ENCODE assay signal across 8 cellular contexts in the genomic region with DNA sequence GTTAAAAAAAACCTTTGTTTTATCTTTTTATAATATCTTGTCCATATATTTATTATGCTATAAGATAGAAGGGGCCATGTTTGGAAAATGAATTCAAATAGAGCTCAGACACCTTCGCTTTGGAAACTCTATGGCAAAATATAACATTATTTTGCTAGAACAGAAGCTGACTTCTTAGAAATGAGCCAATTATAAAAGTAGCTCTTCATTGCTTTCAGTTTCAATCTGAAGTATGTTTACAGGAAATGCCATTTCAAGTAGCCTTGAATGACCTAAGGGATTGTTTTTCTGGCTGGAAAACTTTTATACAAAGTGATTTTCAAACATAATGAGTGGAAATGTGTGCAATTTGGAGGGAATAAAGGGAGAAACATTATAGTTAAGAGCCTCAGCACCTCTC. TPM values are rescaled to one million over a fixed set of nuclear protein-coding genes. Genes with fewer than 3 reads are reported as not detected.
DNase-seq lines count a peak whose midpoint lies in the region; ATAC-seq and TF ChIP-seq lines count a peak whose summit lies in the region.

No MANE protein-coding gene starts in this region.

- DNase-seq in right atrium auricular region (ENCODE audit: low spot score) (no peak), posterior cingulate gyrus (no peak), WTC11 (ENCODE audit: low spot score) (no peak), HCEC 1CT (no peak)
- no peak for DNase-seq in activated CD4-positive, alpha-beta T cell treated with anti-CD3 and anti-CD28 coated beads, Interleukin-2, amount 50 U/mL, for 1 hour

- H3K9me3 Mint-ChIP-seq in WTC11, result peaks cover 39% of the 10 kb centered on the region

- no peaks in the 10 kb centered on the region for H3K27me3 ChIP-seq in right atrium auricular region

- H3K27me3 Mint-ChIP-seq in WTC11 (ENCODE audit: low read depth), result no peaks in the 10 kb centered on the region

- H3K27ac ChIP-seq in right atrium auricular region, result peak overlapping the region; percentile 55 to 57

- H3K4me1 Mint-ChIP-seq in WTC11, result peaks cover 15% of the 10 kb centered on the region

- POLR2A ChIA-PET in WTC11 (lab: Charles Lee), result interaction anchor here (0.7 kb wide), 1 partner anchor 1359 kb away, joined by 4 read pairs; no protein-coding TSS in a partner anchor

- peaks cover 0 to 22% of the 10 kb centered on the region in 2 donors for H3K4me1 ChIP-seq in right atrium auricular region

- H3K4me3 ChIP-seq in right atrium auricular region, result no peak overlapping the region

- no peaks in the 10 kb centered on the region for H3K36me3 ChIP-seq in right atrium auricular region

- H3K36me3 Mint-ChIP-seq in WTC11, result peaks cover 18% of the 10 kb centered on the region

- H3K4me3 Mint-ChIP-seq in WTC11, result no peak overlapping the region

- CTCF ChIA-PET in WTC11 (lab: Charles Lee), result no interaction called here

- H3K27ac Mint-ChIP-seq in WTC11, result no peak overlapping the region

- peak; percentile 88 for ATAC-seq in GM18867 (IDR thresholded peaks at IDR 0.05; ENCODE audit: unreplicated experiment)
- peak; percentile 77 for ATAC-seq in HG02678 (IDR thresholded peaks at IDR 0.05; ENCODE audit: unreplicated experiment)
- ATAC-seq in SK-N-SH treated with all-trans-retinoic acid at 6 μM for 48 hours, result peak; percentile 41; the same call in 1 of the 3 replicates
- no peak for ATAC-seq in WTC11

- H3K9me3 ChIP-seq in right atrium auricular region, result peaks cover 0 to 5% of the 10 kb centered on the region in 2 donors

- no peak for TF ChIP-seq CTCF in right atrium auricular region (IDR thresholded peaks at IDR 0.05)
- no peak for TF ChIP-seq CTCF in WTC11 (IDR thresholded peaks at IDR 0.05)

- intact Hi-C loops in posterior cingulate gyrus (cut with DNase I), result no loop called here

TF ChIP-seq in SK-N-SH treated with all-trans-retinoic acid at 6 μM for 48 hours, 23 proteins besides CTCF, POLR2A, EP300 and RAD21 (continues in another document):
- no peak for TF ChIP-seq PPARA (CRISPR knock-in tag; IDR thresholded peaks at IDR 0.05; ENCODE audit: borderline replicate concordance)
- TF ChIP-seq ZFP30 (CRISPR knock-in tag; IDR thresholded peaks at IDR 0.05), result no peak
- TF ChIP-seq TCF4 (CRISPR knock-in tag; IDR thresholded peaks at IDR 0.05; ENCODE audit: borderline replicate concordance), result no peak
- no peak for TF ChIP-seq CSDC2 (CRISPR knock-in tag; IDR thresholded peaks at IDR 0.05)
- TF ChIP-seq, protein P1, sequence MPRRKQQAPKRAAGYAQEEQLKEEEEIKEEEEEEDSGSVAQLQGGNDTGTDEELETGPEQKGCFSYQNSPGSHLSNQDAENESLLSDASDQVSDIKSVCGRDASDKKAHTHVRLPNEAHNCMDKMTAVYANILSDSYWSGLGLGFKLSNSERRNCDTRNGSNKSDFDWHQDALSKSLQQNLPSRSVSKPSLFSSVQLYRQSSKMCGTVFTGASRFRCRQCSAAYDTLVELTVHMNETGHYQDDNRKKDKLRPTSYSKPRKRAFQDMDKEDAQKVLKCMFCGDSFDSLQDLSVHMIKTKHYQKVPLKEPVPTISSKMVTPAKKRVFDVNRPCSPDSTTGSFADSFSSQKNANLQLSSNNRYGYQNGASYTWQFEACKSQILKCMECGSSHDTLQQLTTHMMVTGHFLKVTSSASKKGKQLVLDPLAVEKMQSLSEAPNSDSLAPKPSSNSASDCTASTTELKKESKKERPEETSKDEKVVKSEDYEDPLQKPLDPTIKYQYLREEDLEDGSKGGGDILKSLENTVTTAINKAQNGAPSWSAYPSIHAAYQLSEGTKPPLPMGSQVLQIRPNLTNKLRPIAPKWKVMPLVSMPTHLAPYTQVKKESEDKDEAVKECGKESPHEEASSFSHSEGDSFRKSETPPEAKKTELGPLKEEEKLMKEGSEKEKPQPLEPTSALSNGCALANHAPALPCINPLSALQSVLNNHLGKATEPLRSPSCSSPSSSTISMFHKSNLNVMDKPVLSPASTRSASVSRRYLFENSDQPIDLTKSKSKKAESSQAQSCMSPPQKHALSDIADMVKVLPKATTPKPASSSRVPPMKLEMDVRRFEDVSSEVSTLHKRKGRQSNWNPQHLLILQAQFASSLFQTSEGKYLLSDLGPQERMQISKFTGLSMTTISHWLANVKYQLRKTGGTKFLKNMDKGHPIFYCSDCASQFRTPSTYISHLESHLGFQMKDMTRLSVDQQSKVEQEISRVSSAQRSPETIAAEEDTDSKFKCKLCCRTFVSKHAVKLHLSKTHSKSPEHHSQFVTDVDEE (CRISPR knock-in tag; IDR thresholded peaks at IDR 0.05), result no peak
- no peak for TF ChIP-seq SNAI2 (CRISPR knock-in tag; IDR thresholded peaks at IDR 0.05)
- TF ChIP-seq ZC3H10 (CRISPR knock-in tag; IDR thresholded peaks at IDR 0.05), result no peak
- TF ChIP-seq TOX (CRISPR knock-in tag; IDR thresholded peaks at IDR 0.05; ENCODE audit: borderline replicate concordance), result no peak
- no peak for TF ChIP-seq ZNF70 (CRISPR knock-in tag; IDR thresholded peaks at IDR 0.05)
- no peak for TF ChIP-seq ZNF565 (CRISPR knock-in tag; conservative IDR thresholded peaks at IDR 0.05; ENCODE audit: low read depth)
- no peak for TF ChIP-seq BACH2 (CRISPR knock-in tag; IDR thresholded peaks at IDR 0.05; ENCODE audit: borderline replicate concordance)
- no peak for TF ChIP-seq ARNTL (CRISPR knock-in tag; IDR thresholded peaks at IDR 0.05; ENCODE audit: borderline replicate concordance, low read depth)

TF ChIP-seq in WTC11, 78 proteins besides CTCF, POLR2A, EP300 and RAD21 (continues in another document):
- TF ChIP-seq, protein P2, sequence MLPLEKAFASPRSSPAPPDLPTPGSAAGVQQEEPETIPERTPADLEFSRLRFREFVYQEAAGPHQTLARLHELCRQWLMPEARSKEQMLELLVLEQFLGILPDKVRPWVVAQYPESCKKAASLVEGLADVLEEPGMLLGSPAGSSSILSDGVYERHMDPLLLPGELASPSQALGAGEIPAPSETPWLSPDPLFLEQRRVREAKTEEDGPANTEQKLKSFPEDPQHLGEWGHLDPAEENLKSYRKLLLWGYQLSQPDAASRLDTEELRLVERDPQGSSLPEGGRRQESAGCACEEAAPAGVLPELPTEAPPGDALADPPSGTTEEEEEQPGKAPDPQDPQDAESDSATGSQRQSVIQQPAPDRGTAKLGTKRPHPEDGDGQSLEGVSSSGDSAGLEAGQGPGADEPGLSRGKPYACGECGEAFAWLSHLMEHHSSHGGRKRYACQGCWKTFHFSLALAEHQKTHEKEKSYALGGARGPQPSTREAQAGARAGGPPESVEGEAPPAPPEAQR (CRISPR knock-in tag; IDR thresholded peaks at IDR 0.05), result no peak
- TF ChIP-seq EMX1 (CRISPR knock-in tag; IDR thresholded peaks at IDR 0.05), result no peak
- TF ChIP-seq, protein P3, sequence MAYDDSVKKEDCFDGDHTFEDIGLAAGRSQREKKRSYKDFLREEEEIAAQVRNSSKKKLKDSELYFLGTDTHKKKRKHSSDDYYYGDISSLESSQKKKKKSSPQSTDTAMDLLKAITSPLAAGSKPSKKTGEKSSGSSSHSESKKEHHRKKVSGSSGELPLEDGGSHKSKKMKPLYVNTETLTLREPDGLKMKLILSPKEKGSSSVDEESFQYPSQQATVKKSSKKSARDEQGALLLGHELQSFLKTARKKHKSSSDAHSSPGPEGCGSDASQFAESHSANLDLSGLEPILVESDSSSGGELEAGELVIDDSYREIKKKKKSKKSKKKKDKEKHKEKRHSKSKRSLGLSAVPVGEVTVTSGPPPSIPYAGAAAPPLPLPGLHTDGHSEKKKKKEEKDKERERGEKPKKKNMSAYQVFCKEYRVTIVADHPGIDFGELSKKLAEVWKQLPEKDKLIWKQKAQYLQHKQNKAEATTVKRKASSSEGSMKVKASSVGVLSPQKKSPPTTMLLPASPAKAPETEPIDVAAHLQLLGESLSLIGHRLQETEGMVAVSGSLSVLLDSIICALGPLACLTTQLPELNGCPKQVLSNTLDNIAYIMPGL (CRISPR knock-in tag; IDR thresholded peaks at IDR 0.05), result no peak
- TF ChIP-seq, protein P4, sequence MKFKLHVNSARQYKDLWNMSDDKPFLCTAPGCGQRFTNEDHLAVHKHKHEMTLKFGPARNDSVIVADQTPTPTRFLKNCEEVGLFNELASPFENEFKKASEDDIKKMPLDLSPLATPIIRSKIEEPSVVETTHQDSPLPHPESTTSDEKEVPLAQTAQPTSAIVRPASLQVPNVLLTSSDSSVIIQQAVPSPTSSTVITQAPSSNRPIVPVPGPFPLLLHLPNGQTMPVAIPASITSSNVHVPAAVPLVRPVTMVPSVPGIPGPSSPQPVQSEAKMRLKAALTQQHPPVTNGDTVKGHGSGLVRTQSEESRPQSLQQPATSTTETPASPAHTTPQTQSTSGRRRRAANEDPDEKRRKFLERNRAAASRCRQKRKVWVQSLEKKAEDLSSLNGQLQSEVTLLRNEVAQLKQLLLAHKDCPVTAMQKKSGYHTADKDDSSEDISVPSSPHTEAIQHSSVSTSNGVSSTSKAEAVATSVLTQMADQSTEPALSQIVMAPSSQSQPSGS (CRISPR knock-in tag; IDR thresholded peaks at IDR 0.05; ENCODE audit: borderline replicate concordance, low read depth), result no peak
- TF ChIP-seq, protein P5, sequence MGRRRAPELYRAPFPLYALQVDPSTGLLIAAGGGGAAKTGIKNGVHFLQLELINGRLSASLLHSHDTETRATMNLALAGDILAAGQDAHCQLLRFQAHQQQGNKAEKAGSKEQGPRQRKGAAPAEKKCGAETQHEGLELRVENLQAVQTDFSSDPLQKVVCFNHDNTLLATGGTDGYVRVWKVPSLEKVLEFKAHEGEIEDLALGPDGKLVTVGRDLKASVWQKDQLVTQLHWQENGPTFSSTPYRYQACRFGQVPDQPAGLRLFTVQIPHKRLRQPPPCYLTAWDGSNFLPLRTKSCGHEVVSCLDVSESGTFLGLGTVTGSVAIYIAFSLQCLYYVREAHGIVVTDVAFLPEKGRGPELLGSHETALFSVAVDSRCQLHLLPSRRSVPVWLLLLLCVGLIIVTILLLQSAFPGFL (CRISPR knock-in tag; IDR thresholded peaks at IDR 0.05; ENCODE audit: borderline replicate concordance), result no peak
- TF ChIP-seq NR1H2 (CRISPR knock-in tag; IDR thresholded peaks at IDR 0.05), result no peak
- no peak for TF ChIP-seq RELA (CRISPR knock-in tag; IDR thresholded peaks at IDR 0.05; ENCODE audit: borderline replicate concordance)

RNA-seq across cellular contexts. Expression of a gene that starts 37.8 kb away (rescaled TPM):
- total RNA-seq in right atrium auricular region (1 to 10 TPM in 1 of 2 donors, under 1 TPM in 1; 0.37 to 1.0 TPM), WTC11 (2021) (0.17 to 0.25 TPM (median 0.23 TPM) in 3 replicates)

RNA-seq across cellular contexts. Expression of a gene that starts 53.4 kb away (rescaled TPM):
- total RNA-seq in right atrium auricular region, result under 1 TPM in 1 of 2 donors, not detected in 1; 0.19 TPM
- not detected in 3 replicates for total RNA-seq in WTC11 (2021)
